Comparison of ENCODE assay signal across 18 cellular contexts in genomic region chr2:143926731-143927130, GRCh38.
"Had no signal": no experiment of that assay in that cellular context is flagged by ENCODE, and none has a peak within 500 bp of the region (broad histone marks: within the 10 kb centered on the region; RNA-seq: fewer than 3 reads in every experiment).

No MANE protein-coding gene starts in this region.

- ATAC-seq: gastroesophageal sphincter, left cardiac atrium, natural killer cell had no signal

- H3K9me3 ChIP-seq: esophagus squamous epithelium, gastroesophageal sphincter, sigmoid colon, stomach, thoracic aorta, transverse colon had no signal

- H3K27ac ChIP-seq: esophagus squamous epithelium, gastroesophageal sphincter, sigmoid colon, skin epidermis, stomach, thoracic aorta, transverse colon had no signal

- DNase-seq: esophagus squamous epithelium; foreskin fibroblast; glutamatergic neuron; kidney; left cardiac atrium; mammary epithelial cell; natural killer cell; posterior cingulate gyrus; sigmoid colon; stimulated activated CD4-positive, alpha-beta T cell treated with anti-CD3 and anti-CD28 coated beads, Interleukin-12 subunit alpha, Interleukin-12 subunit beta, amount 100 ng/mL, for 4 hours; stimulated activated naive CD4-positive, alpha-beta T cell; stomach; substantia nigra; transverse colon had no signal

- H3K27me3 ChIP-seq: esophagus squamous epithelium, gastroesophageal sphincter, sigmoid colon, stomach, transverse colon had no signal

- FAIRE-seq: colon, kidney had no signal

- H3K36me3 ChIP-seq: esophagus squamous epithelium, gastroesophageal sphincter, sigmoid colon, stomach, thoracic aorta, transverse colon had no signal

- H3K4me3 ChIP-seq: esophagus squamous epithelium, gastroesophageal sphincter, sigmoid colon, skin epidermis, stomach, thoracic aorta, transverse colon had no signal

- H3K4me1 ChIP-seq: esophagus squamous epithelium, gastroesophageal sphincter, sigmoid colon, stomach, transverse colon had no signal
